Comparison of ENCODE assay signal across 11 cellular contexts in the genomic region with DNA sequence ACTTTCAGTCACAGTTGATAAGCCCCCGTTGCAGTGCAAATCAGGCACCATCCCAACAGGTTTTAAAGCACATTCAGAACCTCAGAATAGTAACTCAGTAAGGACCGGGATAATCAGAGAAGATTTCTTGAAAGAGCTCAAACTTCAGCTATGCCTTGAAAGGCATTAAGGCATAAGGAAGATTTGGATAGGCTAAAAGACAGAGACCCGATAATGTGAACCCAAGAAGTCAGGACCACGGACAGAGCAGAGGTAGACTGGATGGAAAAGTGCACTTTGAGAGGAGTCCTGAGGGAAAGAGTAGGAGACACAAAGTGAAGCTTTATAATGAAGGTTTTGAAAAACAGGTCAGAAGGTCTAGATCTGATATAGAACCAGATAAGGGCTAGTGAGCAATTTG. TPM values are rescaled to one million over a fixed set of nuclear protein-coding genes. Genes with fewer than 3 reads are reported as not detected.
DNase-seq lines count a peak whose midpoint lies in the region; ATAC-seq, FAIRE-seq and TF ChIP-seq lines count a peak whose summit lies in the region.
"Had no signal": no experiment of that assay in that cellular context is flagged by ENCODE, and none has a peak within 500 bp of the region (broad histone marks: within the 10 kb centered on the region; RNA-seq: fewer than 3 reads in every experiment).

No MANE protein-coding gene starts in this region.

- no peak for TF ChIP-seq CTCF in endothelial cell of umbilical vein (IDR thresholded peaks at IDR 0.05; ENCODE audit: extremely low read depth in 1 of 2, insufficient read depth in 1 of 2, low read depth in 1 of 2, low read length in 2 of 2)

- H3K9me3 ChIP-seq in endothelial cell of umbilical vein (replicated peaks; ENCODE audit: control insufficient read depth, insufficient read depth, low read length): no peaks in the 10 kb centered on the region

- H3K27ac ChIP-seq in endothelial cell of umbilical vein (ENCODE audit: insufficient read depth, low read depth, low read length): no peak overlapping the region

- no peaks in the 10 kb centered on the region for H3K4me1 Mint-ChIP-seq in activated CD4-positive, alpha-beta memory T cell treated with anti-CD3 and anti-CD28 coated beads for 36 hours (ENCODE audit: low read depth)
- no peaks in the 10 kb centered on the region for H3K4me1 Mint-ChIP-seq in activated CD4-positive, alpha-beta memory T cell treated with anti-CD3 and anti-CD28 coated beads, Interleukin-2, amount 10 ng/mL, durations not matched to agents 7 days and 5 days
- H3K4me1 Mint-ChIP-seq: B cell had no signal

- dilution Hi-C loops in endothelial cell of umbilical vein (cut with MboI; ENCODE audit: extremely low pct_ligation_motif_present, low sequenced_read_pairs): no loop called here

- no peaks in the 10 kb centered on the region for H3K27me3 ChIP-seq in endothelial cell of umbilical vein (ENCODE audit: control insufficient read depth in 2 of 2, insufficient read depth in 2 of 2, low read length in 2 of 2)

- H3K9me3 Mint-ChIP-seq in activated CD4-positive, alpha-beta memory T cell treated with anti-CD3 and anti-CD28 coated beads for 36 hours: no peaks in the 10 kb centered on the region
- H3K9me3 Mint-ChIP-seq in activated CD4-positive, alpha-beta memory T cell treated with anti-CD3 and anti-CD28 coated beads, Interleukin-2, amount 10 ng/mL, durations not matched to agents 7 days and 5 days: peaks cover 5% of the 10 kb centered on the region

- H3K9me1 ChIP-seq in endothelial cell of umbilical vein (replicated peaks; ENCODE audit: control insufficient read depth, extremely low read depth, insufficient read depth, low read length): no peaks in the 10 kb centered on the region

- POLR2A ChIA-PET in activated CD4-positive, alpha-beta memory T cell treated with anti-CD3 and anti-CD28 coated beads for 36 hours (lab: Charles Lee): no interaction called here
- POLR2A ChIA-PET in activated CD4-positive, alpha-beta memory T cell treated with anti-CD3 and anti-CD28 coated beads, Interleukin-2, amount 10 ng/mL, durations not matched to agents 7 days and 5 days (lab: Charles Lee): no interaction called here
- POLR2A ChIA-PET in endothelial cell of umbilical vein (lab: Charles Lee): no interaction called here

- H3K4me2 ChIP-seq in endothelial cell of umbilical vein (ENCODE audit: insufficient read depth, low read length): no peak overlapping the region

- no peaks in the 10 kb centered on the region for H3K36me3 ChIP-seq in endothelial cell of umbilical vein (ENCODE audit: control insufficient read depth in 2 of 2, extremely low read depth in 1 of 2, insufficient read depth in 2 of 2, low read length in 2 of 2)

- no peaks in the 10 kb centered on the region for H4K20me1 ChIP-seq in endothelial cell of umbilical vein (replicated peaks; ENCODE audit: control insufficient read depth, extremely low read depth, insufficient read depth, low read length)

- no peak overlapping the region for H3K4me3 Mint-ChIP-seq in activated CD4-positive, alpha-beta memory T cell treated with anti-CD3 and anti-CD28 coated beads for 36 hours
- H3K4me3 Mint-ChIP-seq in activated CD4-positive, alpha-beta memory T cell treated with anti-CD3 and anti-CD28 coated beads, Interleukin-2, amount 10 ng/mL, durations not matched to agents 7 days and 5 days: no peak overlapping the region
- H3K4me3 Mint-ChIP-seq: B cell had no signal

- H2AFZ ChIP-seq in endothelial cell of umbilical vein (ENCODE audit: low read depth, low read length): no peak overlapping the region

- ATAC-seq in GM21360 (IDR thresholded peaks at IDR 0.05; ENCODE audit: unreplicated experiment): no peak
- ATAC-seq: Right ventricle myocardium inferior had no signal

- CTCF ChIA-PET in activated CD4-positive, alpha-beta memory T cell treated with anti-CD3 and anti-CD28 coated beads for 36 hours (lab: Charles Lee): interaction anchor here (0.6 to 0.8 kb wide), 2 partner anchors 19 to 1062 kb away, joined by 3 to 4 read pairs; no protein-coding TSS in a partner anchor
- CTCF ChIA-PET in activated CD4-positive, alpha-beta memory T cell treated with anti-CD3 and anti-CD28 coated beads, Interleukin-2, amount 10 ng/mL, durations not matched to agents 7 days and 5 days (lab: Charles Lee): interaction anchor here (0.6 kb wide), 1 partner anchor 607 kb away, joined by 3 read pairs; no protein-coding TSS in a partner anchor
- CTCF ChIA-PET in endothelial cell of umbilical vein (lab: Charles Lee): interaction anchor here (1.0 to 2.0 kb wide), 4 partner anchors 13 to 270 kb away, joined by 3 to 10 read pairs (median 6); no protein-coding TSS in a partner anchor

- H3K27ac Mint-ChIP-seq in activated CD4-positive, alpha-beta memory T cell treated with anti-CD3 and anti-CD28 coated beads for 36 hours: no peak overlapping the region
- H3K27ac Mint-ChIP-seq in activated CD4-positive, alpha-beta memory T cell treated with anti-CD3 and anti-CD28 coated beads, Interleukin-2, amount 10 ng/mL, durations not matched to agents 7 days and 5 days: no peak overlapping the region
- H3K27ac Mint-ChIP-seq: B cell had no signal

- no peak overlapping the region for H3K9ac ChIP-seq in endothelial cell of umbilical vein (replicated peaks; ENCODE audit: extremely low read depth, insufficient read depth, low read length)

- no peaks in the 10 kb centered on the region for H3K4me1 ChIP-seq in endothelial cell of umbilical vein (ENCODE audit: control insufficient read depth, extremely low read depth, insufficient read depth, low read length)

- BruUV-seq in endothelial cell of umbilical vein (replicated peaks; lab: Mats Ljungman, UMichigan): no TSS peak

- no peak overlapping the region for H3K4me3 ChIP-seq in endothelial cell of umbilical vein (replicated peaks in 1 of 3; ENCODE audit: insufficient read depth in 1 of 3, low read depth in 1 of 3, low read length in 3 of 3)

- H3K79me2 ChIP-seq in endothelial cell of umbilical vein (ENCODE audit: control insufficient read depth, insufficient read depth, low read length): no peaks in the 10 kb centered on the region

- H3K36me3 Mint-ChIP-seq in activated CD4-positive, alpha-beta memory T cell treated with anti-CD3 and anti-CD28 coated beads for 36 hours: no peaks in the 10 kb centered on the region
- H3K36me3 Mint-ChIP-seq in activated CD4-positive, alpha-beta memory T cell treated with anti-CD3 and anti-CD28 coated beads, Interleukin-2, amount 10 ng/mL, durations not matched to agents 7 days and 5 days (ENCODE audit: low read depth): no peaks in the 10 kb centered on the region

- intact Hi-C loops in activated CD4-positive, alpha-beta memory T cell treated with anti-CD3 and anti-CD28 coated beads for 36 hours (cut with micrococcal nuclease): loop anchor here (2.0 kb wide), 1 partner anchor 14 kb away; no protein-coding TSS in a partner anchor
- intact Hi-C loops in endothelial cell of umbilical vein (cut with micrococcal nuclease): no loop called here

- no peaks in the 10 kb centered on the region for H3K27me3 Mint-ChIP-seq in activated CD4-positive, alpha-beta memory T cell treated with anti-CD3 and anti-CD28 coated beads for 36 hours
- H3K27me3 Mint-ChIP-seq in activated CD4-positive, alpha-beta memory T cell treated with anti-CD3 and anti-CD28 coated beads, Interleukin-2, amount 10 ng/mL, durations not matched to agents 7 days and 5 days: peaks cover 2% of the 10 kb centered on the region

- peak; percentile 59 for FAIRE-seq in endothelial cell of umbilical vein (lab: Jason Lieb, UNC)

- TF ChIP-seq POLR2A in endothelial cell of umbilical vein (IDR thresholded peaks at IDR 0.05; ENCODE audit: low read depth, low read length): no peak

- DNase-seq in activated CD4-positive, alpha-beta memory T cell treated with anti-CD3 and anti-CD28 coated beads for 36 hours: peak; percentile 32
- DNase-seq in activated CD4-positive, alpha-beta memory T cell treated with anti-CD3 and anti-CD28 coated beads, Interleukin-2, amount 10 ng/mL, durations not matched to agents 7 days and 5 days: no peak
- DNase-seq in RKO (ENCODE audit: low spot score): peak; percentile 41
- DNase-seq in endothelial cell of umbilical vein (ENCODE audit: low read depth, low spot score): peak; percentile 53
- DNase-seq in renal cortical epithelial cell (ENCODE audit: low read depth): peak; percentile 50
- no peak for DNase-seq in stimulated activated CD4-positive, alpha-beta T cell treated with anti-CD3 and anti-CD28 coated beads, Interleukin-1b, Interleukin-23, amount 100 ng/mL, for 48 hours
- DNase-seq in NCI-H2196 treated with DMSO at 0.1 percent for 48 hours (lab: John Stamatoyannopoulos, UW; ENCODE audit: unreplicated experiment): no peak
- DNase-seq: activated effector memory CD4-positive, alpha-beta T cell treated with Interleukin-2 at 50 U/mL for 16 hours had no signal

TF ChIP-seq in endothelial cell of umbilical vein, 7 proteins besides CTCF, POLR2A, EP300 and RAD21:
- TF ChIP-seq POLR2AphosphoS5 (IDR thresholded peaks at IDR 0.05; ENCODE audit: insufficient read depth, low read depth, low read length) (no peak), MYC (IDR thresholded peaks at IDR 0.05; ENCODE audit: low read depth, low read length) (no peak)
TF ChIP-seq in endothelial cell of umbilical vein: peak in this region for 0.

RNA-seq across cellular contexts. Expression of a gene that starts 36.9 kb away (rescaled TPM):
- 10 to 100 TPM; 24.1 to 29.5 TPM for total RNA-seq in activated CD4-positive, alpha-beta memory T cell treated with anti-CD3 and anti-CD28 coated beads for 36 hours
- 10 to 100 TPM; 28.3 to 31.4 TPM for total RNA-seq in activated CD4-positive, alpha-beta memory T cell treated with anti-CD3 and anti-CD28 coated beads, Interleukin-2, amount 10 ng/mL, durations not matched to agents 7 days and 5 days
- total RNA-seq in endothelial cell of umbilical vein: 42.9 and 53.7 TPM in 2 replicates
- 29.0 and 32.8 TPM in 2 replicates for polyA plus RNA-seq in endothelial cell of umbilical vein
- polyA plus RNA-seq in endothelial cell of umbilical vein (2011; cell fraction: cytosol; rRNA removed): 20.1 and 30.8 TPM in 2 replicates
- 73.6 and 75.1 TPM in 2 replicates for polyA plus RNA-seq in endothelial cell of umbilical vein (2011; cell fraction: nucleus; rRNA removed)
- 19.7 and 20.4 TPM in 2 replicates for polyA plus RNA-seq in endothelial cell of umbilical vein (2012)
- 81.9 and 86.4 TPM in 2 replicates for polyA minus RNA-seq in endothelial cell of umbilical vein
- 1.2 TPM for polyA minus RNA-seq in endothelial cell of umbilical vein (2011; cell fraction: cytosol; rRNA and poly(A)+ RNA removed)
- polyA minus RNA-seq in endothelial cell of umbilical vein (2011; cell fraction: nucleus; rRNA and poly(A)+ RNA removed): 99.2 and 119 TPM in 2 replicates
- total RNA-seq in renal cortical epithelial cell: 16.8 and 31.5 TPM in 2 replicates

Comparison
In these comparisons a context has a peak if more than half of its experiments do, and no peak if none do; other contexts are left out.
1. DNase-seq: peak in activated CD4-positive, alpha-beta memory T cell treated with anti-CD3 and anti-CD28 coated beads for 36 hours (single experiment), RKO (single experiment), endothelial cell of umbilical vein (single experiment) and renal cortical epithelial cell (single experiment); none in activated CD4-positive, alpha-beta memory T cell treated with anti-CD3 and anti-CD28 coated beads, Interleukin-2, amount 10 ng/mL, durations not matched to agents 7 days and 5 days (single experiment), stimulated activated CD4-positive, alpha-beta T cell treated with anti-CD3 and anti-CD28 coated beads, Interleukin-1b, Interleukin-23, amount 100 ng/mL, for 48 hours (single experiment) and NCI-H2196 treated with DMSO at 0.1 percent for 48 hours (single experiment).